Comparison of ENCODE assay signal across 8 cellular contexts in genomic region chr4:7719354-7720174, GRCh38.
DNase-seq lines count a peak whose midpoint lies in the region; ATAC-seq, FAIRE-seq and TF ChIP-seq lines count a peak whose summit lies in the region.

No MANE protein-coding gene starts in this region.

- intact Hi-C loops in endothelial cell of umbilical vein (cut with micrococcal nuclease) (loop anchor here (1.0 to 10.0 kb wide), 3 partner anchors 195 to 527 kb away; partner anchors contain the start of gene SORCS2), stomach (cut with DNase I; ENCODE audit: low total_unique reads) (loop anchor here (5.0 kb wide), 1 partner anchor 532 kb away; no protein-coding TSS in a partner anchor)

- no peak overlapping the region for H3K27ac Mint-ChIP-seq in nephron progenitor cell

- WGBS in stomach, 5 donors = 23 to 32% (median 25%) methylated on average over 24 to 33 of the region's 33 CpGs

- peaks cover 13% of the 10 kb centered on the region for H3K36me3 Mint-ChIP-seq in nephron progenitor cell (ENCODE audit: low read depth)

- H3K9me1 ChIP-seq in endothelial cell of umbilical vein (replicated peaks; ENCODE audit: control insufficient read depth, extremely low read depth, insufficient read depth, low read length) = no peaks in the 10 kb centered on the region

- no peak overlapping the region for H2AFZ ChIP-seq in endothelial cell of umbilical vein (ENCODE audit: low read depth, low read length)

- dilution Hi-C loops in endothelial cell of umbilical vein (cut with MboI; ENCODE audit: extremely low pct_ligation_motif_present, low sequenced_read_pairs) = no loop called here

- H3K9me3 ChIP-seq in endothelial cell of umbilical vein (replicated peaks; ENCODE audit: control insufficient read depth, insufficient read depth, low read length) (no peaks in the 10 kb centered on the region), stomach (peaks cover 0 to 2% (median under 1%) of the 10 kb centered on the region in 4 donors)

- H3K4me2 ChIP-seq in endothelial cell of umbilical vein (ENCODE audit: insufficient read depth, low read length) = no peak overlapping the region

- H3K27me3 Mint-ChIP-seq in nephron progenitor cell (ENCODE audit: low read depth, poor library complexity) = peaks cover 26% of the 10 kb centered on the region

- no peaks in the 10 kb centered on the region for H3K79me2 ChIP-seq in endothelial cell of umbilical vein (ENCODE audit: control insufficient read depth, insufficient read depth, low read length)

- H3K36me3 ChIP-seq in endothelial cell of umbilical vein (ENCODE audit: control insufficient read depth in 2 of 2, extremely low read depth in 1 of 2, insufficient read depth in 2 of 2, low read length in 2 of 2) = no peaks in the 10 kb centered on the region
- no peaks in the 10 kb centered on the region for H3K36me3 ChIP-seq in stomach

- DNase-seq in NCI-H1694 treated with DMSO at 0.1 percent for 48 hours (lab: John Stamatoyannopoulos, UW) (peak; percentile 9), NCI-H1694 (lab: John Stamatoyannopoulos, UW) (no peak), NCI-H460 (ENCODE audit: extremely low read depth, low read depth) (peak; percentile 14), endothelial cell of umbilical vein (ENCODE audit: low read depth, low spot score) (peak; percentile 24), nephron progenitor cell (peak; percentile 98), stomach (peak; percentile 49)
- DNase-seq in activated CD8-positive, alpha-beta memory T cell treated with anti-CD3 and anti-CD28 coated beads, Interleukin-2, amount 50 U/mL, for 4 hours = peak; percentile 67

- no peak overlapping the region for H3K4me3 Mint-ChIP-seq in nephron progenitor cell

- TF ChIP-seq CTCF in endothelial cell of umbilical vein (IDR thresholded peaks at IDR 0.05; ENCODE audit: extremely low read depth in 1 of 2, insufficient read depth in 1 of 2, low read depth in 1 of 2, low read length in 2 of 2) = peak; percentile 75 to 83
- TF ChIP-seq CTCF in nephron progenitor cell (IDR thresholded peaks at IDR 0.05) = peak; percentile 88
- TF ChIP-seq CTCF in stomach (IDR thresholded peaks at IDR 0.05) = peak in 5 of 7 experiments; percentile 14 to 75 (median 54)

- H3K4me1 ChIP-seq in endothelial cell of umbilical vein (ENCODE audit: control insufficient read depth, extremely low read depth, insufficient read depth, low read length) (peaks cover 10% of the 10 kb centered on the region), stomach (peaks cover 0 to 7% (median 5%) of the 10 kb centered on the region in 4 donors)

- FAIRE-seq in endothelial cell of umbilical vein (lab: Jason Lieb, UNC) = peak; percentile 83

- H3K4me1 Mint-ChIP-seq in nephron progenitor cell = peaks cover 40% of the 10 kb centered on the region

- BruUV-seq in endothelial cell of umbilical vein (replicated peaks; lab: Mats Ljungman, UMichigan) = no TSS peak

- TF ChIP-seq POLR2A in endothelial cell of umbilical vein (IDR thresholded peaks at IDR 0.05; ENCODE audit: low read depth, low read length) (no peak), stomach (IDR thresholded peaks at IDR 0.05) (no peak)

- H3K27me3 ChIP-seq in endothelial cell of umbilical vein (ENCODE audit: control insufficient read depth in 2 of 2, insufficient read depth in 2 of 2, low read length in 2 of 2) (peaks cover 0 to 1% of the 10 kb centered on the region in 2 experiments), stomach (peaks cover 0 to 41% (median 9%) of the 10 kb centered on the region in 3 donors)

- H3K9ac ChIP-seq in endothelial cell of umbilical vein (replicated peaks; ENCODE audit: extremely low read depth, insufficient read depth, low read length) = no peak overlapping the region

- H3K4me3 ChIP-seq in endothelial cell of umbilical vein (replicated peaks in 1 of 3; ENCODE audit: insufficient read depth in 1 of 3, low read depth in 1 of 3, low read length in 3 of 3) (no peak overlapping the region), stomach (no peak overlapping the region)

- ATAC-seq in HG02642 (IDR thresholded peaks at IDR 0.05; ENCODE audit: poor library complexity, unreplicated experiment) = no peak

- peaks cover 13% of the 10 kb centered on the region for H3K9me3 Mint-ChIP-seq in nephron progenitor cell

- POLR2A ChIA-PET in endothelial cell of umbilical vein (lab: Charles Lee) = no interaction called here

- CTCF ChIA-PET in endothelial cell of umbilical vein (lab: Charles Lee) = interaction anchor here (0.6 to 2.0 kb wide), 19 partner anchors 8 to 530 kb away, joined by 3 to 37 read pairs (median 5); partner anchors contain the start of gene SORCS2

- no peaks in the 10 kb centered on the region for H4K20me1 ChIP-seq in endothelial cell of umbilical vein (replicated peaks; ENCODE audit: control insufficient read depth, extremely low read depth, insufficient read depth, low read length)

- H3K27ac ChIP-seq in endothelial cell of umbilical vein (ENCODE audit: insufficient read depth, low read depth, low read length) (no peak overlapping the region), stomach (no peak overlapping the region)

- TF ChIP-seq EP300 in stomach (IDR thresholded peaks at IDR 0.05) = no peak

TF ChIP-seq in endothelial cell of umbilical vein, 7 proteins besides CTCF, POLR2A, EP300 and RAD21:
- no peak for TF ChIP-seq POLR2AphosphoS5 (IDR thresholded peaks at IDR 0.05; ENCODE audit: insufficient read depth, low read depth, low read length)
- no peak for TF ChIP-seq GATA2 (IDR thresholded peaks at IDR 0.05; ENCODE audit: insufficient read depth, insufficient read length, low read depth, low read length)
- no peak for TF ChIP-seq JUN (IDR thresholded peaks at IDR 0.05; ENCODE audit: borderline replicate concordance, insufficient read depth, insufficient read length, low read depth)
- no peak for TF ChIP-seq FOS (IDR thresholded peaks at IDR 0.05; ENCODE audit: borderline replicate concordance, insufficient read depth, low read length)
- TF ChIP-seq MAX (IDR thresholded peaks at IDR 0.05; ENCODE audit: insufficient read depth, insufficient read length) = no peak
- no peak for TF ChIP-seq EZH2 (IDR thresholded peaks at IDR 0.05; ENCODE audit: borderline replicate concordance, low read depth, low read length, severe bottlenecking)
- no peak for TF ChIP-seq MYC (IDR thresholded peaks at IDR 0.05; ENCODE audit: low read depth, low read length)
